In genomic region chr2:38412235-38412871, GRCh38 we compare ENCODE assay signal across 8 cellular contexts. TPM values are rescaled to one million over a fixed set of nuclear protein-coding genes. Genes with fewer than 3 reads are reported as not detected.
DNase-seq lines count a peak whose midpoint lies in the region; ATAC-seq, FAIRE-seq and TF ChIP-seq lines count a peak whose summit lies in the region.
"Not testable (repeated sequence)": the region's sequence is repeated elsewhere in the genome, so short reads cannot be mapped to it uniquely, and the experiment has no call there.

No MANE protein-coding gene starts in this region.

- not testable (repeated sequence) for TF ChIP-seq EP300 in A549 (IDR thresholded peaks at IDR 0.05); K562 (IDR thresholded peaks at IDR 0.05; ENCODE audit: low read length)

- H3F3A ChIP-seq in PC-3 (ENCODE audit: low read length, unreplicated experiment) = not testable (repeated sequence)

- H3K9me3 ChIP-seq in A549 = peaks cover 23% of the 10 kb centered on the region
- H3K9me3 ChIP-seq in HEK293 (ENCODE audit: control insufficient read depth, insufficient read depth, low read depth, low read length); Karpas-422 (ENCODE audit: low read length); K562 (replicated peaks; ENCODE audit: control insufficient read depth, insufficient read depth, low read depth, low read length); thyroid gland: not testable (repeated sequence)
- H3K9me3 ChIP-seq in PC-3 (ENCODE audit: low read length) = peaks cover 14% of the 10 kb centered on the region

- not testable (repeated sequence) for H3K9ac ChIP-seq in Karpas-422 (ENCODE audit: low read length); PC-3 (ENCODE audit: low read length); K562 (ENCODE audit: insufficient read depth in 1 of 2, low read depth in 2 of 2, low read length in 2 of 2)

- not testable (repeated sequence) for BruUV-seq in PC-3 (replicated peaks; lab: Mats Ljungman, UMichigan); K562 (replicated peaks; lab: Mats Ljungman, UMichigan)

- not testable (repeated sequence) for TF ChIP-seq POLR2A in A549 (IDR thresholded peaks at IDR 0.05; ENCODE audit: low read length); K562 (conservative IDR thresholded peaks at IDR 0.05); thyroid gland (IDR thresholded peaks at IDR 0.05)

- not testable (repeated sequence) for H3K4me3 ChIP-seq in A549; HEK293 (ENCODE audit: low read depth, low read length); Karpas-422 (ENCODE audit: low read length); PC-3 (ENCODE audit: low read length); K562; epithelial cell of esophagus (ENCODE audit: low read length); thyroid gland (replicated peaks in 1 of 3)

- not testable (repeated sequence) for H2AFZ ChIP-seq in Karpas-422 (ENCODE audit: low read length); PC-3 (ENCODE audit: low read length); K562 (ENCODE audit: low read depth, low read length)

- POLR2A ChIA-PET in A549 (lab: Yijun Ruan, JAX); HEK293 (lab: Yijun Ruan, JAX); PC-3 (lab: Charles Lee; ENCODE audit: unreplicated experiment): not testable (repeated sequence)
- POLR2A ChIA-PET in K562 (lab: Yijun Ruan, JAX) = interaction anchor here (0.6 kb wide), 1 partner anchor 925 kb away, joined by 3 read pairs; no protein-coding TSS in a partner anchor

- not testable (repeated sequence) for H3K36me3 ChIP-seq in HEK293 (ENCODE audit: control insufficient read depth in 2 of 2, insufficient read depth in 1 of 2, low read length in 2 of 2); Karpas-422 (ENCODE audit: insufficient read depth, low read length); PC-3 (ENCODE audit: low read depth, low read length); K562 (ENCODE audit: control insufficient read depth, insufficient read depth, low read length); thyroid gland

- intact Hi-C loops in PC-3 (cut with micrococcal nuclease); K562 (cut with micrococcal nuclease); thyroid gland (cut with DNase I): not testable (repeated sequence)

- not testable (repeated sequence) for H4K20me1 ChIP-seq in Karpas-422 (ENCODE audit: insufficient read depth, low read depth, low read length); PC-3 (ENCODE audit: low read length); K562 (replicated peaks; ENCODE audit: control insufficient read depth, insufficient read depth, low read length)

- WGBS in A549 (ENCODE audit: missing lambda C conversion rate) = 61% methylated on average over 4 of the region's 4 CpGs
- WGBS in K562 (ENCODE audit: insufficient coverage, low coverage, missing lambda C conversion rate) = 24% methylated on average over 4 of the region's 4 CpGs
- 73 to 85% methylated on average over 4 of the region's 4 CpGs for WGBS in thyroid gland, 2 donors

- not testable (repeated sequence) for H3K9me2 ChIP-seq in Karpas-422 (replicated peaks; ENCODE audit: insufficient read depth, low read length); PC-3 (replicated peaks; ENCODE audit: low read length)

- H3K27me3 ChIP-seq in Karpas-422 (ENCODE audit: low read length); PC-3 (ENCODE audit: low read length); K562 (ENCODE audit: control insufficient read depth in 2 of 2, insufficient read depth in 2 of 2, low read length in 2 of 2); thyroid gland: not testable (repeated sequence)

- in situ Hi-C loops in K562 (cut with MboI) = not testable (repeated sequence)

- not testable (repeated sequence) for TF ChIP-seq RAD21 in A549 (conservative IDR thresholded peaks at IDR 0.05 in 1 of 2, IDR thresholded peaks at IDR 0.05 in 1 of 2); K562 (CRISPR knock-in tag; conservative IDR thresholded peaks at IDR 0.05 in 1 of 2, IDR thresholded peaks at IDR 0.05 in 1 of 2)

- ATAC-seq in A549, PC-3, K562: not testable (repeated sequence)

- H3K9me1 ChIP-seq in K562 (ENCODE audit: control insufficient read depth, insufficient read depth, low read length) = not testable (repeated sequence)

- H3K4me2 ChIP-seq in A549; Karpas-422 (ENCODE audit: low read depth, low read length, poor library complexity, severe bottlenecking); PC-3 (ENCODE audit: low read length); K562 (ENCODE audit: insufficient read depth, low read length): not testable (repeated sequence)

- H3K79me2 ChIP-seq in Karpas-422 (ENCODE audit: low read length); PC-3 (ENCODE audit: low read length); K562 (ENCODE audit: control insufficient read depth, insufficient read depth, low read length): not testable (repeated sequence)

- CTCF ChIA-PET in A549 (lab: Yijun Ruan, JAX); HEK293 (lab: Yijun Ruan, JAX); PC-3 (lab: Charles Lee); K562 (lab: Yijun Ruan, JAX; ENCODE audit: low intra/inter-chr PET ratio): not testable (repeated sequence)

- not testable (repeated sequence) for FAIRE-seq in A549 (lab: Jason Lieb, UNC)
- peak; percentile 46 for FAIRE-seq in K562 (lab: Jason Lieb, UNC)

- DNase-seq in A549 (ENCODE audit: low read depth in 1 of 2, low spot score in 1 of 2); Karpas-422; K562 (ENCODE audit: extremely low read depth in 1 of 4, low spot score in 3 of 4): not testable (repeated sequence)
- DNase-seq in DMS53 (lab: John Stamatoyannopoulos, UW) (peak; percentile 37), PC-3 (peak; percentile 22), epithelial cell of esophagus (ENCODE audit: low read depth) (peak; percentile 69), thyroid gland (peak; percentile 47 to 50)

- H3K27ac ChIP-seq in A549; HEK293 (ENCODE audit: extremely low read depth, low read depth, low read length); PC-3 (ENCODE audit: low read length); K562 (ENCODE audit: extremely low read depth, low read depth, low read length); thyroid gland: not testable (repeated sequence)
- H3K27ac ChIP-seq in Karpas-422 (ENCODE audit: low read length) = 0 out of 2 replicates have a peak overlapping the region, but pooled peaks have one; percentile 6

- H3K4me1 ChIP-seq in A549; HEK293 (ENCODE audit: control insufficient read depth, insufficient read depth, low read length); PC-3 (ENCODE audit: insufficient read depth, low read length); K562 (replicated peaks in 1 of 2; ENCODE audit: control insufficient read depth in 2 of 2, insufficient read depth in 2 of 2, low read length in 2 of 2): not testable (repeated sequence)
- peaks cover 69% of the 10 kb centered on the region for H3K4me1 ChIP-seq in Karpas-422 (ENCODE audit: low read length)
- peaks cover 34 to 43% of the 10 kb centered on the region in 2 donors for H3K4me1 ChIP-seq in thyroid gland

- TF ChIP-seq CTCF in A549 (IDR thresholded peaks at IDR 0.05); HEK293 (tag by site-specific recombination; IDR thresholded peaks at IDR 0.05); PC-3 (conservative IDR thresholded peaks at IDR 0.05; ENCODE audit: low read depth, low read length); K562 (IDR thresholded peaks at IDR 0.05 in 2 of 3, conservative IDR thresholded peaks at IDR 0.05 in 1 of 3; ENCODE audit: insufficient read depth in 2 of 3, low read depth in 1 of 3, low read length in 3 of 3); epithelial cell of esophagus (IDR thresholded peaks at IDR 0.05; ENCODE audit: insufficient read depth, low read depth, low read length, missing control alignments); thyroid gland (IDR thresholded peaks at IDR 0.05): not testable (repeated sequence)

RNA-seq across cellular contexts. Expression of gene ATL2, which starts 35.3 kb away (rescaled TPM):
- polyA plus RNA-seq in A549 (2011; rRNA removed) (75.1 and 85.3 TPM in 2 replicates), A549 (2017; fragmentation: RNase III; extraction: RNeasy Plus Mini Kit Qiagen cat#74134 plus additional on column Dnase treatment) (77.5 to 83.0 TPM (median 77.6 TPM) in 3 replicates), K562 (2011; rRNA removed) (57.7 and 77.0 TPM in 2 replicates), K562 (2014; fragmentation: Illumina TruSeq; extraction: Trizol) (56.8 and 60.5 TPM in 2 replicates), K562 (2014; fragmentation: Nextera tagmentation; extraction: Ambion mirVana) (10 to 100 TPM; 12.0 to 18.3 TPM), K562 (2014; rRNA removed) (63.0 and 69.3 TPM in 2 replicates)
- 37.1 and 61.7 TPM in 2 replicates for polyA plus RNA-seq in A549 (2012; cell fraction: cytosol; rRNA removed)
- 50.1 and 55.6 TPM in 2 replicates for polyA plus RNA-seq in A549 (2012; cell fraction: nucleus; rRNA removed)
- 47.7 and 51.2 TPM in 2 replicates for polyA minus RNA-seq in A549 (2011; rRNA and poly(A)+ RNA removed)
- total RNA-seq in Karpas-422 (2014; rRNA removed; shearing (Covaris generic); ENCODE audit: low replicate concordance) = 124 and 154 TPM in 2 replicates
- total RNA-seq in PC-3 (2014; rRNA removed) (65.3 and 89.4 TPM in 2 replicates), K562 (2014; rRNA removed) (73.3 and 86.1 TPM in 2 replicates), K562 (2014; rRNA removed; fragmentation: Illumina TruSeq; extraction: Trizol) (80.8 and 92.2 TPM in 2 replicates), K562 (2015; rRNA removed; fragmentation: Illumina TruSeq; extraction: Trizol) (66.2 and 70.2 TPM in 2 replicates), K562 (2021) (71.3 and 72.1 TPM in 2 replicates), thyroid gland (100 to 1,000 TPM; 126 to 267 (median 146) TPM)
- 205 and 381 TPM in 2 replicates for total RNA-seq in K562 (2011; cell fraction: chromatin; rRNA removed; ENCODE audit: low replicate concordance)
- total RNA-seq in K562 (2011; cell fraction: nucleolus; rRNA removed) = 125 and 161 TPM in 2 replicates
- total RNA-seq in K562 (2011; cell fraction: nucleoplasm; rRNA removed) = 140 and 164 TPM in 2 replicates
- 49.6 and 61.3 TPM in 2 replicates for polyA plus RNA-seq in K562 (2011; cell fraction: cytosol; rRNA removed)
- polyA plus RNA-seq in K562 (2011; cell fraction: nucleus; rRNA removed) = 98.8 and 112 TPM in 2 replicates
- 36.9 and 41.3 TPM in 2 replicates for polyA plus RNA-seq in K562 (2012)
- polyA minus RNA-seq in K562 (2011; rRNA and poly(A)+ RNA removed) = 181 and 188 TPM in 2 replicates
- polyA minus RNA-seq in K562 (2011; cell fraction: cytosol; rRNA and poly(A)+ RNA removed) = 39.6 and 57.6 TPM in 2 replicates
- polyA minus RNA-seq in K562 (2011; cell fraction: nucleus; rRNA and poly(A)+ RNA removed) = 129 and 178 TPM in 2 replicates
